24 cellular contexts compared by ENCODE assay signal in the genomic region with DNA sequence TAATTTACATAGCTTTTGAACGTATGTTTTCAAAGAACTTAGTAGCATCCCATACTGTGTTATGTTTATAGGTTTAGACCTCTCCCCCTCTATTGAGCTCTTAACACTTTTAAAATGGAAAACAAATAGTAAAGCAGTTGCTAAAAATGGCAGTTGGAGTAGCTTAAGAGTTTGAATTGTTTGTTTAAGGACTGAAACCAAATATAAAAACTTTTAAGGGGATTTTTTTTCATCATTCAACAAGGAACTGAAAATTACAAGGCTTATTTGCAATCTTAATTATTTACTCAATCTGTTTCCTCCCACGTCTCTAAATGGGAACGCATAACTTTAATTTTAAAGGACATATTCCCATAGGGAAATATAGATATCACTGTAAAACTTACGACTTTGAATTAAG. TPM values are rescaled to one million over a fixed set of nuclear protein-coding genes. Genes with fewer than 3 reads are reported as not detected.
"Had no signal": no experiment of that assay in that cellular context is flagged by ENCODE, and none has a peak within 500 bp of the region (broad histone marks: within the 10 kb centered on the region; RNA-seq: fewer than 3 reads in every experiment).

No MANE protein-coding gene starts in this region.

- H3K36me3 ChIP-seq: ovary, right lobe of liver, tibial artery had no signal

- H3K4me3 Mint-ChIP-seq: activated T-cell treated with anti-CD3 and anti-CD28 coated beads, Interleukin-2, amount 50 U/mL, for 4 hours; endodermal cell had no signal

- H3K27ac Mint-ChIP-seq: activated CD8-positive, alpha-beta T cell treated with anti-CD3 and anti-CD28 coated beads for 36 hours; activated naive CD8-positive, alpha-beta T cell treated with anti-CD3 and anti-CD28 coated beads, Interleukin-2, amount 50 U/mL, for 24 hours; brain; endodermal cell had no signal

- H3K9me3 Mint-ChIP-seq: activated naive CD4-positive, alpha-beta T cell treated with anti-CD3 and anti-CD28 coated beads, Interleukin-2, amount 10 ng/mL, durations not matched to agents 7 days and 5 days; activated naive CD8-positive, alpha-beta T cell treated with anti-CD3 and anti-CD28 coated beads, Interleukin-2, amount 50 U/mL, for 24 hours had no signal

- H3K27ac ChIP-seq: dorsolateral prefrontal cortex, epithelial cell of prostate, ovary, psoas muscle, right lobe of liver, tibial artery had no signal

- DNase-seq: activated CD4-positive, alpha-beta T cell treated with anti-CD3 and anti-CD28 coated beads for 48 hours; activated CD4-positive, CD25-positive, alpha-beta regulatory T cell; activated CD8-positive, alpha-beta T cell treated with anti-CD3 and anti-CD28 coated beads for 36 hours; activated effector memory CD4-positive, alpha-beta T cell treated with Interleukin-2 at 50 U/mL for 16 hours; activated naive CD4-positive, alpha-beta T cell treated with anti-CD3 and anti-CD28 coated beads, Interleukin-2, amount 10 ng/mL, durations not matched to agents 7 days and 5 days; activated naive CD8-positive, alpha-beta T cell treated with anti-CD3 and anti-CD28 coated beads, Interleukin-2, amount 50 U/mL, for 24 hours; activated T-cell treated with anti-CD3 and anti-CD28 coated beads, Interleukin-2, amount 50 U/mL, for 4 hours; anterior cingulate cortex; caudate nucleus; dorsolateral prefrontal cortex; endodermal cell; foreskin fibroblast; mesendoderm; naive thymus-derived CD4-positive, alpha-beta T cell; ovary; psoas muscle; right lobe of liver; stimulated activated CD4-positive, alpha-beta T cell treated with anti-CD3 and anti-CD28 coated beads, Interleukin-4, amount 100 ng/mL, for 1 hour; T-helper 9 cell; tibial artery had no signal

- ATAC-seq: activated CD8-positive, alpha-beta T cell treated with anti-CD3 and anti-CD28 coated beads for 36 hours; activated naive CD8-positive, alpha-beta T cell treated with anti-CD3 and anti-CD28 coated beads, Interleukin-2, amount 50 U/mL, for 24 hours; activated T-cell treated with anti-CD3 and anti-CD28 coated beads, Interleukin-2, amount 50 U/mL, for 4 hours; naive thymus-derived CD4-positive, alpha-beta T cell; psoas muscle; right lobe of liver had no signal

- H3K27me3 ChIP-seq: ovary had no signal

- H3K4me3 ChIP-seq: dorsolateral prefrontal cortex, ovary, psoas muscle, right lobe of liver, smooth muscle cell, tibial artery had no signal

- H3K9me3 ChIP-seq: ovary, psoas muscle, right lobe of liver had no signal

- H3K36me3 Mint-ChIP-seq: brain had no signal

RNA-seq across cellular contexts. Expression of gene SPAG6, which starts 1.5 kb away (rescaled TPM):
- total RNA-seq: activated CD8-positive, alpha-beta T cell treated with anti-CD3 and anti-CD28 coated beads for 36 hours; activated T-cell treated with anti-CD3 and anti-CD28 coated beads, Interleukin-2, amount 50 U/mL, for 4 hours; glomerular endothelial cell; right lobe of liver; smooth muscle cell had no signal
- polyA plus RNA-seq: naive thymus-derived CD4-positive, alpha-beta T cell; psoas muscle had no signal
